ENCODE assay signal across 2 cellular contexts in the genomic region with DNA sequence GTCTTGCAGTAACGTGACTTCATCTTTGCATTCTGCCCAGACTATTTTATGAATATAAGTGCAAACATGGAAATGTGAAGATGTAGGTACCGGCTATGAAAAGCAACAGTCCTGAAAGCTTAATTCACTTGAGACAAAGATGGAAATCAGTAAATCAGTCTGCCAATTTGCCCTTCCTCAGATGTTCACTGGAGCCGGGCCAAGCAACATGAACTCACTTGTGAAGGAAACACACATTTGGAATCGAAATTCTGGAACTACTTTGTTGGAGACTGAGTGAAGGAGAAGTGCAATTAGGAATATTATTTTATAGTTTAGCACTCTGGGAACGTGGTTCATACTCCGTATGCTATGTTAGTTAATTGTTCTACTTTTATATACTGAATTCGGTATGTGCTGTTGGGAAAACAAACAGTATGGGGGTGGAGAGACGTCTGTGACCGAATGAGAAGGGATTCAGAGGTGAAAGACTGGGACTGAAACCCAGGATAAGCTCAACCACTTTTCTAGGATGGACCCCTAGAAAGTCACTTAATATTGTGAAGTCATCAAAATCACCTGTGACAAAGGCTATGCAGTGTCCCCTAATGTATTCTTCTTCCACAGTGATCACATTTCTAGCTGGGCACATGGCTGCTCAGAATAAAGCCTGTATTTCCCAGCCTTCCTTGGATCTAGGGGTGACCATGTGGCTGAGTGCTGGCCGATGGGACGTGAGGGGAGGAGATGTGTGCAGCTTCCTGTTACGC.
TF ChIP-seq lines count a peak whose summit lies in the region.

No MANE protein-coding gene starts in this region.

TF ChIP-seq in A549, 52 proteins besides CTCF, POLR2A, EP300 and RAD21 (continued from another document):
- TF ChIP-seq, protein P1, sequence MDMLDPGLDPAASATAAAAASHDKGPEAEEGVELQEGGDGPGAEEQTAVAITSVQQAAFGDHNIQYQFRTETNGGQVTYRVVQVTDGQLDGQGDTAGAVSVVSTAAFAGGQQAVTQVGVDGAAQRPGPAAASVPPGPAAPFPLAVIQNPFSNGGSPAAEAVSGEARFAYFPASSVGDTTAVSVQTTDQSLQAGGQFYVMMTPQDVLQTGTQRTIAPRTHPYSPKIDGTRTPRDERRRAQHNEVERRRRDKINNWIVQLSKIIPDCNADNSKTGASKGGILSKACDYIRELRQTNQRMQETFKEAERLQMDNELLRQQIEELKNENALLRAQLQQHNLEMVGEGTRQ (IDR thresholded peaks at IDR 0.05): no peak
- TF ChIP-seq MAFK (IDR thresholded peaks at IDR 0.05; ENCODE audit: partially characterized antibody): peak; percentile 38
- no peak for TF ChIP-seq CHD4 (IDR thresholded peaks at IDR 0.05; ENCODE audit: borderline replicate concordance)
- no peak for TF ChIP-seq ELK1 (IDR thresholded peaks at IDR 0.05; ENCODE audit: low read depth, low read length)
- TF ChIP-seq FOSB (CRISPR knock-in tag; IDR thresholded peaks at IDR 0.05): no peak

TF ChIP-seq in K562, 482 proteins besides CTCF, POLR2A, EP300 and RAD21 (continued from another document):
- no peak for TF ChIP-seq BCLAF1 (IDR thresholded peaks at IDR 0.05; ENCODE audit: borderline replicate concordance in 1 of 2, control insufficient read depth in 1 of 2, low read depth in 2 of 2, low read length in 1 of 2)
TF ChIP-seq in K562: peak in this region for 1.
